Comparison of ENCODE assay signal across 8 cellular contexts in the genomic region with DNA sequence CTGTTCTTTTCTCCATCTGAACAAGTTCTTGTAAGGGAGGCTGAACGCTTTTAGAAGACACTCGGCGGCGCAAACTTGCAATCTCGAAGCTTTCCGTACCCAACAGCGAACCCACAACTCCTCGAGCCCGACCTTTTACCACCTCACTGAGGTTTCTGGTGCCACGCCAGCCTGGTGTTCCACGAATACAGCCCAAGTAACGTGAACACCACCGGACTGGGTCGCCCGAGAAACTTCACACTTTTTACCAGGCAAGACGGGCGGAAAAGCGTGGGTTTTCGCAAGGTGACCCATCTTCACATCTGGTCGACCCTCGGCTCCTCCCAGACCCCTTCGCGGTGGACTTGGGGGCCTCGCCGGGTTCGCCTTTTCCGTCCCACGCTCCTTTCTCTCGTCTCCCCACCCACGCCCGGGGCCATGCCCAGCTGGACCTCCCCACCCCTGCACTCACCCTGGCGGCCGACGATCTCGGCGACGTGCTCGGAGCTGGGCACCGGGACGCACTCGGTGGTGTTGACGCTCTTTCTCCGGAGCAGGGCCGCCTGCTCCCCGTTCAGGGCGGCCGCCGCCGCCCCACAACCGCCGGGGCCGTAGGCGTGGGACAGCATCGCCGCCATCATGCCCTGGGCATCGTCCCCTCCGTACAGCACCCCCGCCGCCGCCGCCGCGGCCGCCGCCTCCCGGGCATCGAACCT. TPM values are rescaled to one million over a fixed set of nuclear protein-coding genes. Genes with fewer than 3 reads are reported as not detected.
DNase-seq lines count a peak whose midpoint lies in the region; ATAC-seq and TF ChIP-seq lines count a peak whose summit lies in the region.

No MANE protein-coding gene starts in this region.

- no peak for ATAC-seq in Right ventricle myocardium inferior

- DNase-seq in Right ventricle myocardium inferior (ENCODE audit: missing footprints) = peak; percentile 78
- DNase-seq in cardiac septum (ENCODE audit: low spot score) = no peak
- DNase-seq in KG1 (lab: John Stamatoyannopoulos, UW) = peak; percentile 15
- peak; percentile 81 for DNase-seq in activated CD8-positive, alpha-beta memory T cell treated with anti-CD3 and anti-CD28 coated beads, Interleukin-2, amount 50 U/mL, for 48 hours
- DNase-seq in epithelial cell of esophagus (ENCODE audit: low read depth) = peak; percentile 11
- peak; percentile 59 for DNase-seq in myocyte (ENCODE audit: low read depth)
- peak; percentile 58 for DNase-seq in stimulated activated naive CD4-positive, alpha-beta T cell treated with Interleukin-2 at 50 U/mL for 16 hours (lab: John Stamatoyannopoulos, UW)
- no peak for DNase-seq in middle frontal gyrus (ENCODE audit: extremely low spot score, low spot score)

- no peak for TF ChIP-seq CTCF in epithelial cell of esophagus (IDR thresholded peaks at IDR 0.05; ENCODE audit: insufficient read depth, low read depth, low read length, missing control alignments)

- intact Hi-C loops in Right ventricle myocardium inferior (cut with DNase I) (loop anchor here (5.0 to 10.0 kb wide), 7 partner anchors 81 to 911 kb away; a partner anchor contains a TSS), cardiac septum (cut with DNase I) (loop anchor here (2.0 to 5.0 kb wide), 2 partner anchors 165 to 229 kb away; a partner anchor contains a TSS)

- H3K4me3 ChIP-seq in epithelial cell of esophagus (ENCODE audit: low read length) = peak overlapping the region; percentile 97

RNA-seq across cellular contexts. Expression of a gene that starts 1.2 kb away (rescaled TPM):
- 20.5 TPM for total RNA-seq in Right ventricle myocardium inferior
- 21.6 TPM for total RNA-seq in cardiac septum
- 28.9 TPM in 2 replicates for total RNA-seq in myocyte
- polyA plus RNA-seq in myocyte (2012) = 28.3 TPM

Comparison
In these comparisons a context has a peak if more than half of its experiments do, and no peak if none do; other contexts are left out.
1. DNase-seq: peak in Right ventricle myocardium inferior (single experiment), KG1 (single experiment), activated CD8-positive, alpha-beta memory T cell treated with anti-CD3 and anti-CD28 coated beads, Interleukin-2, amount 50 U/mL, for 48 hours (single experiment), epithelial cell of esophagus (single experiment), myocyte (single experiment) and stimulated activated naive CD4-positive, alpha-beta T cell treated with Interleukin-2 at 50 U/mL for 16 hours (single experiment); none in cardiac septum (single experiment) and middle frontal gyrus (single experiment).